In the genomic region with DNA sequence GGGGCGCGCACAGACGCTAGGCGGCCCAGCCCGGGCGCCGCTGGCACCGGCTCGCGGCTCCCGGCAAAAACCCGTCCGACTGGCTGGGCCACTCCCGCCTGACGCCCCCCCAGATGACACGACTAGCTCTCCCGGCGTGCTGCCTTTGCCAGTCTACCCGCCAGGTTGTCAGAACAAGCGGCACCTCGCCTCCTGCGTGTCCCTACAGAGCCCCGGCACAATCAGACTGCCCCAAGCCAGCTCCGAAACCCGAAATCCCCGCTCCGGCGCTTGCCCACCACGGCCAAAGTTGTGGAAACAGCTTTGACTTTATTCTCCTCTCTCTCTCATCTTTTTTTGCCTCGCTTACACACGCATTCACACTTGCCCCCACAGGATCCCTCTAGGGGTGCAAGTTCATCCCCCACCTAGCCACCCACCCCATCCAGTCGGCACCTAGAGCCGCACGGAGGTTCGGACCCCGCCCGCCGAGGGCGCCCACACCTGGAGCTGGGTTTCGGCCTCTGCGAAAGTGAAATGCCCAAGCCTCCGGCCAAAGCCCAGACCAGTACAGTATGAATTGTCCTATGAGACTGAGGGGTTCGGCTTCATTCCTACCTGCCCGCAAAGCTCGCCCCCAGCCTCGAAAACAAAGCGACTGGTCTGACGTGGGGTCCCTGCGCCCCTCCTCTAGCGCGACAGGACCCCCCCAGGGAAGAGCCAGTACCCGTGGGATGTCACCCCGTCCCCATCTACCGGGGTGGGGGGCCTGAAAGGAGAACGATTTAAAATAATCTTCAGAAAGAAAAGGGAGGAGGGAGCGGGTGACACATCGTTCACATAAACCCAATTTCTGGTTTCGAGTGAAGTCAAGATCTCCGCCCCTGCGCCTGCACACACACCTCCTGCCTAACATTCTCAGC, we compare ENCODE assay signal across 9 cellular contexts. TPM values are rescaled to one million over a fixed set of nuclear protein-coding genes. Genes with fewer than 3 reads are reported as not detected.
DNase-seq lines count a peak whose midpoint lies in the region; ATAC-seq and TF ChIP-seq lines count a peak whose summit lies in the region.
"Had no signal": no experiment of that assay in that cellular context is flagged by ENCODE, and none has a peak within 500 bp of the region (broad histone marks: within the 10 kb centered on the region; RNA-seq: fewer than 3 reads in every experiment).

No MANE protein-coding gene starts in this region.

- intact Hi-C loops in gastrocnemius medialis (cut with DNase I; ENCODE audit: low total_unique reads), result no loop called here

- ATAC-seq in HG02852 (IDR thresholded peaks at IDR 0.05; ENCODE audit: unreplicated experiment) (peak; percentile 16), gastroesophageal sphincter (peak; percentile 5), gastrocnemius medialis (no peak)

- H3K9me3 ChIP-seq in gastroesophageal sphincter (peaks cover 0 to 10% (median 0%) of the 10 kb centered on the region in 3 donors), gastrocnemius medialis (no peaks in the 10 kb centered on the region)

- no peak for TF ChIP-seq EP300 in gastroesophageal sphincter (IDR thresholded peaks at IDR 0.05)

- H3K27ac ChIP-seq in RWPE1 (peak overlapping the region; percentile 99), gastroesophageal sphincter (peak overlapping the region in 3 of 4 donors; percentile 55 to 78 (median 64)), gastrocnemius medialis (no peak overlapping the region)

- peaks cover 0 to 64% (median 25%) of the 10 kb centered on the region in 3 donors for H3K4me1 ChIP-seq in gastroesophageal sphincter
- H3K4me1 ChIP-seq in gastrocnemius medialis, result peaks cover 25 to 42% of the 10 kb centered on the region in 2 donors

- DNase-seq in NCI-H1417 (lab: John Stamatoyannopoulos, UW), result peak in 2 of 3 experiments; percentile 79 to 87
- no peak for DNase-seq in NCI-H1417 treated with DMSO at 0.1 percent for 48 hours (lab: John Stamatoyannopoulos, UW)
- DNase-seq in RWPE1 (ENCODE audit: low spot score), result peak; percentile 61
- DNase-seq in gastrocnemius medialis, result no peak
- no peak for DNase-seq in HCEC 1CT
- no peak for DNase-seq in AG08396 (ENCODE audit: low spot score)
- DNase-seq: DND-41 had no signal

- TF ChIP-seq POLR2A in gastroesophageal sphincter (IDR thresholded peaks at IDR 0.05) (no peak), gastrocnemius medialis (IDR thresholded peaks at IDR 0.05) (no peak)

- peaks cover 100% of the 10 kb centered on the region for H3K27me3 ChIP-seq in gastroesophageal sphincter
- H3K27me3 ChIP-seq in gastrocnemius medialis, result peaks cover 94 to 100% (median 99%) of the 10 kb centered on the region in 3 donors

- CTCF ChIA-PET in RWPE1 (lab: Yijun Ruan, JAX), result interaction anchor here (0.5 to 4.5 kb wide), 8 partner anchors 9 to 557 kb away, joined by 3 to 26 read pairs (median 4); no protein-coding TSS in a partner anchor

- no peaks in the 10 kb centered on the region for H3K36me3 ChIP-seq in gastroesophageal sphincter
- no peaks in the 10 kb centered on the region for H3K36me3 ChIP-seq in gastrocnemius medialis

- H3K4me3 ChIP-seq in gastroesophageal sphincter (peak overlapping the region; percentile 53 to 70), gastrocnemius medialis (peak overlapping the region; percentile 65 to 93 (median 68))

- POLR2A ChIA-PET in RWPE1 (lab: Yijun Ruan, JAX; ENCODE audit: low non-redundant PET), result interaction anchor here (0.7 to 1.0 kb wide), 3 partner anchors 16 to 328 kb away, joined by 4 to 7 read pairs (median 6); no protein-coding TSS in a partner anchor

- TF ChIP-seq CTCF in RWPE1 (conservative IDR thresholded peaks at IDR 0.05; ENCODE audit: low read depth) (no peak), gastroesophageal sphincter (IDR thresholded peaks at IDR 0.05) (no peak), gastrocnemius medialis (IDR thresholded peaks at IDR 0.05 in 4 of 5, conservative IDR thresholded peaks at IDR 0.05 in 1 of 5) (no peak)

- in situ Hi-C loops in gastrocnemius medialis (cut with MboI; ENCODE audit: low sequenced_read_pairs in 4 of 4), result no loop called here

- 3 to 5% methylated on average over 11 to 19 of the region's 60 CpGs for WGBS in gastroesophageal sphincter (ENCODE audit: low coverage in 1 of 2), 2 donors

RNA-seq across cellular contexts. Expression of gene TFAP2A, which starts 1.7 kb away (rescaled TPM):
- total RNA-seq in gastroesophageal sphincter (1 to 10 TPM in 1 of 4 donors, under 1 TPM in 2, not detected in 1; 0.31 to 4.6 (median 0.42) TPM), gastrocnemius medialis (not detected)

Comparison
In these comparisons a context has a peak if more than half of its experiments do, and no peak if none do; other contexts are left out.
1. DNase-seq: peak in NCI-H1417 (2 of 3) and RWPE1 (single experiment); none in NCI-H1417 treated with DMSO at 0.1 percent for 48 hours (single experiment), gastrocnemius medialis (0 of 2), HCEC 1CT (single experiment) and AG08396 (single experiment).
2. ATAC-seq: peak in HG02852 (single experiment) and gastroesophageal sphincter (single experiment); none in gastrocnemius medialis (0 of 2).
3. H3K27ac ChIP-seq: peak in RWPE1 (single experiment) and gastroesophageal sphincter (3 of 4); none in gastrocnemius medialis (0 of 4).